Comparison of ENCODE assay signal across 8 cellular contexts in genomic region chr16:81711609-81712329, GRCh38.
DNase-seq lines count a peak whose midpoint lies in the region; FAIRE-seq and TF ChIP-seq lines count a peak whose summit lies in the region.

No MANE protein-coding gene starts in this region.

- peak overlapping the region; percentile 5 for H3K27ac ChIP-seq in mesendoderm (ENCODE audit: low read depth, low read length)

- no peak overlapping the region for H4K5ac ChIP-seq in mesendoderm (ENCODE audit: low read length)

- H4K8ac ChIP-seq in mesendoderm (ENCODE audit: low read depth, low read length): no peak overlapping the region

- no peak overlapping the region for H2BK15ac ChIP-seq in mesendoderm (replicated peaks; ENCODE audit: low read depth)

- peaks cover 75% of the 10 kb centered on the region for H3K4me1 Mint-ChIP-seq in brain

- H3K79me2 ChIP-seq in mesendoderm (ENCODE audit: control insufficient read depth, insufficient read depth, low read length): no peaks in the 10 kb centered on the region

- H3K36me3 Mint-ChIP-seq in brain: peaks cover 21% of the 10 kb centered on the region

- H3K9ac ChIP-seq in mesendoderm (ENCODE audit: low read length): no peak overlapping the region

- H3K18ac ChIP-seq in mesendoderm (ENCODE audit: low read length): no peak overlapping the region

- DNase-seq in AG20443 (ENCODE audit: low spot score) (peak; percentile 91), KBM-7 (peak; percentile 31), mesendoderm (peak; percentile 86), GM12892 (ENCODE audit: insufficient read length) (no peak), NCI-H1105 treated with DMSO at 0.1 percent for 48 hours (lab: John Stamatoyannopoulos, UW) (no peak), HuH-7.5 (ENCODE audit: low spot score) (no peak), GM19240 (ENCODE audit: insufficient read length, low spot score) (no peak)

- H3K4me1 ChIP-seq in mesendoderm (ENCODE audit: control insufficient read depth, low read depth, low read length): peaks cover 5% of the 10 kb centered on the region

- in situ Hi-C loops in KBM-7 (cut with MboI; ENCODE audit: low pct_unique_long_range_greater_than_20kb, low sequenced_read_pairs): loop anchor here (25.0 kb wide), 1 partner anchor 324 kb away; no protein-coding TSS in a partner anchor

- WGBS in mesendoderm (ENCODE audit: extremely low coverage, insufficient coverage, low lambda C conversion rate): no CpG with 5 or more reads among the region's 21 CpGs

- H3K4me2 ChIP-seq in mesendoderm (ENCODE audit: low read length): no peak overlapping the region

- no peak overlapping the region for H2AK5ac ChIP-seq in mesendoderm (ENCODE audit: low read length)

- H3K23ac ChIP-seq in mesendoderm (ENCODE audit: low read length): no peak overlapping the region

- no peak for TF ChIP-seq POLR2A in GM12892 (IDR thresholded peaks at IDR 0.05; ENCODE audit: low read depth, low read length)

- no peak overlapping the region for H2BK120ac ChIP-seq in mesendoderm (ENCODE audit: low read depth, low read length)

- no peaks in the 10 kb centered on the region for H3K27me3 ChIP-seq in mesendoderm (ENCODE audit: insufficient read depth, low read length, poor library complexity)

- H3K56ac ChIP-seq in mesendoderm (ENCODE audit: low read length): no peak overlapping the region

- no peak overlapping the region for H3K4ac ChIP-seq in mesendoderm (ENCODE audit: low read depth, low read length)

- no peak for FAIRE-seq in GM12892 (lab: Jason Lieb, UNC)

- peak overlapping the region; percentile 60 to 96 (median 90) for H3K27ac Mint-ChIP-seq in brain

- H3K79me1 ChIP-seq in mesendoderm (ENCODE audit: low read length): no peaks in the 10 kb centered on the region

- no peak overlapping the region for H2BK5ac ChIP-seq in mesendoderm (ENCODE audit: low read length)

- H3K9me3 Mint-ChIP-seq in brain: no peaks in the 10 kb centered on the region

- TF ChIP-seq CTCF in brain (conservative IDR thresholded peaks at IDR 0.05): no peak

- H3K4me3 ChIP-seq in mesendoderm (ENCODE audit: low read length): no peak overlapping the region

- H3K27me3 Mint-ChIP-seq in brain: no peaks in the 10 kb centered on the region

- peaks cover 4% of the 10 kb centered on the region for H3K36me3 ChIP-seq in mesendoderm (ENCODE audit: control insufficient read depth, insufficient read depth, low read length)

- peak overlapping the region in 3 of 5 experiments; percentile 12 to 58 (median 37) for H3K4me3 Mint-ChIP-seq in brain

Comparison
In these comparisons a context has a peak if more than half of its experiments do, and no peak if none do; other contexts are left out.
1. DNase-seq: peak in AG20443 (single experiment), KBM-7 (single experiment) and mesendoderm (single experiment); none in GM12892 (single experiment), NCI-H1105 treated with DMSO at 0.1 percent for 48 hours (single experiment), HuH-7.5 (single experiment) and GM19240 (single experiment).